In the genomic region with DNA sequence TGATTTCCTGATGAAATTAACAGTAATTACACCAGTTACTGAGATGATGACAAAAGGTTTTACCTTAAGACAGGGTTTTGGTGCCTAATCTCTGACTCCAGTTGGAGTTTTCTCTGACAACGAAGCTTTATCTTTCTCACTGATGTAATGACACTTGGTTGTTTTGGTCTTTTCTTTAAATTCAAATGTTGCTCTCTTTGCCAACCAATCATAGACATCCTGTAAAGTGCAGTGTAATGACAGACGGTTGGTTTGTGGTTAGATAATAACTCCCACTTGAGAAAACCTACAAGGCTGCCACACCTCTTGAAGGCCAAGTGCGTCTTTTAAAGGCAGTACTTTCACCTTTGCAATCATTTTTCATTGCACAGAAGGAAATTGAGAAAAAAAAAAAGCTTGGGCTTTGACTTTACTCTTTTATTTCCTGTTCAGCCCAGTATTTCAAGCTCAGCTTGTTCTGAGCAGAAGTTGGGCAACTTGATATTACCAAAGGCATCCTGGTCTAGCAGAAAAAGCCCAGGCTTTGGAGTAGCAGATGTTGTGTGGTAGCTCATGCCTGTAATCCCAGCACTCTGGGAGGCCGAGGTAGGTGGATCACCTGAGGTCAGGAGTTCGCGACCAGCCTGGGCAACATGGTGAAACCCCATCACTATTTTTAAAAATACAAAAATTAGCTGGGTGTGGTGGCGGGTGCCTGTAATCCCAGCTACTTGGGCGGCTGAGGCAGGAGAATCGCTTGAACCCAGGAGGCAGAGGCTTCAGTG, we compare ENCODE assay signal across 1 cellular context.
A peak's percentile ranks its signal among the peaks of the same experiment; 100 is the strongest.
TF ChIP-seq lines count a peak whose summit lies in the region.

No MANE protein-coding gene starts in this region.

TF ChIP-seq in K562, 482 proteins besides CTCF, POLR2A, EP300 and RAD21 (continues in another document):
- TF ChIP-seq ARID2 (IDR thresholded peaks at IDR 0.05) (0 out of 2 replicates have a peak, but pooled peaks have one; percentile 63), HNRNPH1 (optimal IDR thresholded peaks at IDR 0.05; ENCODE audit: low read depth, low read length) (no peak), SPI1 (IDR thresholded peaks at IDR 0.05; ENCODE audit: borderline replicate concordance, low read depth, low read length) (no peak), ZC3H11A (IDR thresholded peaks at IDR 0.05; ENCODE audit: low read depth, low read length) (no peak), SNRNP70 (optimal IDR thresholded peaks at IDR 0.05; ENCODE audit: low read depth, low read length) (no peak), WHSC1 (IDR thresholded peaks at IDR 0.05; ENCODE audit: low read length) (no peak), CHD2 (IDR thresholded peaks at IDR 0.05; ENCODE audit: low read depth, low read length) (peak; percentile 56; the same call in 1 of the 2 replicates), SP2 (IDR thresholded peaks at IDR 0.05; ENCODE audit: extremely low read depth, low read depth, low read length, poor library complexity, severe bottlenecking) (no peak), MAZ (CRISPR knock-in tag; conservative IDR thresholded peaks at IDR 0.05 in 1 of 2, IDR thresholded peaks at IDR 0.05 in 1 of 2) (peak in 1 of 2 experiments; percentile 53), ZNF3 (CRISPR knock-in tag; IDR thresholded peaks at IDR 0.05) (no peak), TRIM24 (IDR thresholded peaks at IDR 0.05) (peak; percentile 86 to 92), PCBP1 (IDR thresholded peaks at IDR 0.05; ENCODE audit: low read depth, low read length, poor library complexity, severe bottlenecking) (no peak), ZNF79 (CRISPR knock-in tag; IDR thresholded peaks at IDR 0.05; ENCODE audit: low read depth) (peak; percentile 24; the same call in 1 of the 2 replicates), HEY1 (CRISPR knock-in tag; IDR thresholded peaks at IDR 0.05; ENCODE audit: borderline replicate concordance) (0 out of 2 replicates have a peak, but pooled peaks have one; percentile 4), CBX1 (IDR thresholded peaks at IDR 0.05; ENCODE audit: low read depth) (no peak), TEAD2 (tag; IDR thresholded peaks at IDR 0.05) (no peak), TEAD1 (CRISPR knock-in tag; IDR thresholded peaks at IDR 0.05) (peak; percentile 22 to 48; a peak in 1 of 4 replicates), ELF2 (CRISPR knock-in tag; IDR thresholded peaks at IDR 0.05) (peak; percentile 2; the same call in 1 of the 2 replicates), MTF1 (CRISPR knock-in tag; IDR thresholded peaks at IDR 0.05; ENCODE audit: borderline replicate concordance) (no peak; the same call in 1 of the 2 replicates), MCM3 (IDR thresholded peaks at IDR 0.05) (no peak), RFX7 (CRISPR knock-in tag; IDR thresholded peaks at IDR 0.05) (no peak), SMARCC2 (IDR thresholded peaks at IDR 0.05; ENCODE audit: low read depth) (peak; percentile 91), FOXK2 (conservative IDR thresholded peaks at IDR 0.05 in 1 of 2, IDR thresholded peaks at IDR 0.05 in 1 of 2; ENCODE audit: low read depth in 2 of 2) (peak; percentile 94 to 95), TOE1 (IDR thresholded peaks at IDR 0.05; ENCODE audit: borderline replicate concordance) (peak; percentile 91), TOE1 (CRISPR knock-in tag; IDR thresholded peaks at IDR 0.05; ENCODE audit: borderline replicate concordance, low read depth) (no peak), NFIX (CRISPR knock-in tag; IDR thresholded peaks at IDR 0.05; ENCODE audit: low read depth) (no peak), ILK (tag; IDR thresholded peaks at IDR 0.05; ENCODE audit: borderline replicate concordance, low read depth) (no peak), HDGF (IDR thresholded peaks at IDR 0.05) (0 out of 2 replicates have a peak, but pooled peaks have one; percentile 40), TFAM (CRISPR knock-in tag; conservative IDR thresholded peaks at IDR 0.05) (no peak), POU5F1 (IDR thresholded peaks at IDR 0.05; ENCODE audit: borderline replicate concordance, low read depth, low read length, partially characterized antibody) (no peak), RBBP5 (IDR thresholded peaks at IDR 0.05; ENCODE audit: borderline replicate concordance, insufficient read depth, low read length, poor library complexity, severe bottlenecking) (no peak), ZNF184 (CRISPR knock-in tag; IDR thresholded peaks at IDR 0.05) (no peak), EGR1 (conservative IDR thresholded peaks at IDR 0.05) (peak; percentile 79), ATF7 (IDR thresholded peaks at IDR 0.05) (peak; percentile 98), BDP1 (IDR thresholded peaks at IDR 0.05; ENCODE audit: insufficient read depth, insufficient read length) (no peak), TCF7 (IDR thresholded peaks at IDR 0.05; ENCODE audit: borderline replicate concordance) (0 out of 2 replicates have a peak, but pooled peaks have one; percentile 49), RBM17 (IDR thresholded peaks at IDR 0.05; ENCODE audit: borderline replicate concordance, low read depth, low read length) (no peak), OTX1 (CRISPR knock-in tag; IDR thresholded peaks at IDR 0.05) (peak; percentile 86; the same call in 1 of the 2 replicates), PHB2 (IDR thresholded peaks at IDR 0.05; ENCODE audit: low read depth) (peak; percentile 47; the same call in 1 of the 2 replicates), ETV6 (IDR thresholded peaks at IDR 0.05; ENCODE audit: borderline replicate concordance in 1 of 2, low read depth in 2 of 2, low read length in 1 of 2) (no peak; a peak in 1 of 4 replicates), ETV6 (CRISPR knock-in tag; IDR thresholded peaks at IDR 0.05; ENCODE audit: borderline replicate concordance) (no peak)
- TF ChIP-seq, protein P1, sequence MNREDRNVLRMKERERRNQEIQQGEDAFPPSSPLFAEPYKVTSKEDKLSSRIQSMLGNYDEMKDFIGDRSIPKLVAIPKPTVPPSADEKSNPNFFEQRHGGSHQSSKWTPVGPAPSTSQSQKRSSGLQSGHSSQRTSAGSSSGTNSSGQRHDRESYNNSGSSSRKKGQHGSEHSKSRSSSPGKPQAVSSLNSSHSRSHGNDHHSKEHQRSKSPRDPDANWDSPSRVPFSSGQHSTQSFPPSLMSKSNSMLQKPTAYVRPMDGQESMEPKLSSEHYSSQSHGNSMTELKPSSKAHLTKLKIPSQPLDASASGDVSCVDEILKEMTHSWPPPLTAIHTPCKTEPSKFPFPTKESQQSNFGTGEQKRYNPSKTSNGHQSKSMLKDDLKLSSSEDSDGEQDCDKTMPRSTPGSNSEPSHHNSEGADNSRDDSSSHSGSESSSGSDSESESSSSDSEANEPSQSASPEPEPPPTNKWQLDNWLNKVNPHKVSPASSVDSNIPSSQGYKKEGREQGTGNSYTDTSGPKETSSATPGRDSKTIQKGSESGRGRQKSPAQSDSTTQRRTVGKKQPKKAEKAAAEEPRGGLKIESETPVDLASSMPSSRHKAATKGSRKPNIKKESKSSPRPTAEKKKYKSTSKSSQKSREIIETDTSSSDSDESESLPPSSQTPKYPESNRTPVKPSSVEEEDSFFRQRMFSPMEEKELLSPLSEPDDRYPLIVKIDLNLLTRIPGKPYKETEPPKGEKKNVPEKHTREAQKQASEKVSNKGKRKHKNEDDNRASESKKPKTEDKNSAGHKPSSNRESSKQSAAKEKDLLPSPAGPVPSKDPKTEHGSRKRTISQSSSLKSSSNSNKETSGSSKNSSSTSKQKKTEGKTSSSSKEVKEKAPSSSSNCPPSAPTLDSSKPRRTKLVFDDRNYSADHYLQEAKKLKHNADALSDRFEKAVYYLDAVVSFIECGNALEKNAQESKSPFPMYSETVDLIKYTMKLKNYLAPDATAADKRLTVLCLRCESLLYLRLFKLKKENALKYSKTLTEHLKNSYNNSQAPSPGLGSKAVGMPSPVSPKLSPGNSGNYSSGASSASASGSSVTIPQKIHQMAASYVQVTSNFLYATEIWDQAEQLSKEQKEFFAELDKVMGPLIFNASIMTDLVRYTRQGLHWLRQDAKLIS (CRISPR knock-in tag; IDR thresholded peaks at IDR 0.05) = peak; percentile 78
- TF ChIP-seq, protein P2, sequence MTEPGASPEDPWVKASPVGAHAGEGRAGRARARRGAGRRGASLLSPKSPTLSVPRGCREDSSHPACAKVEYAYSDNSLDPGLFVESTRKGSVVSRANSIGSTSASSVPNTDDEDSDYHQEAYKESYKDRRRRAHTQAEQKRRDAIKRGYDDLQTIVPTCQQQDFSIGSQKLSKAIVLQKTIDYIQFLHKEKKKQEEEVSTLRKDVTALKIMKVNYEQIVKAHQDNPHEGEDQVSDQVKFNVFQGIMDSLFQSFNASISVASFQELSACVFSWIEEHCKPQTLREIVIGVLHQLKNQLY (CRISPR knock-in tag; conservative IDR thresholded peaks at IDR 0.05) = peak in 1 of 2 experiments; percentile 50; a peak in 1 of 4 replicates
- TF ChIP-seq, protein P3, sequence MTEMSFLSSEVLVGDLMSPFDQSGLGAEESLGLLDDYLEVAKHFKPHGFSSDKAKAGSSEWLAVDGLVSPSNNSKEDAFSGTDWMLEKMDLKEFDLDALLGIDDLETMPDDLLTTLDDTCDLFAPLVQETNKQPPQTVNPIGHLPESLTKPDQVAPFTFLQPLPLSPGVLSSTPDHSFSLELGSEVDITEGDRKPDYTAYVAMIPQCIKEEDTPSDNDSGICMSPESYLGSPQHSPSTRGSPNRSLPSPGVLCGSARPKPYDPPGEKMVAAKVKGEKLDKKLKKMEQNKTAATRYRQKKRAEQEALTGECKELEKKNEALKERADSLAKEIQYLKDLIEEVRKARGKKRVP (CRISPR knock-in tag; IDR thresholded peaks at IDR 0.05) = peak; percentile 90
- TF ChIP-seq, protein P4, sequence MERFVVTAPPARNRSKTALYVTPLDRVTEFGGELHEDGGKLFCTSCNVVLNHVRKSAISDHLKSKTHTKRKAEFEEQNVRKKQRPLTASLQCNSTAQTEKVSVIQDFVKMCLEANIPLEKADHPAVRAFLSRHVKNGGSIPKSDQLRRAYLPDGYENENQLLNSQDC (CRISPR knock-in tag; IDR thresholded peaks at IDR 0.05) = no peak; the same call in none of the 2 replicates
- TF ChIP-seq, protein P5, sequence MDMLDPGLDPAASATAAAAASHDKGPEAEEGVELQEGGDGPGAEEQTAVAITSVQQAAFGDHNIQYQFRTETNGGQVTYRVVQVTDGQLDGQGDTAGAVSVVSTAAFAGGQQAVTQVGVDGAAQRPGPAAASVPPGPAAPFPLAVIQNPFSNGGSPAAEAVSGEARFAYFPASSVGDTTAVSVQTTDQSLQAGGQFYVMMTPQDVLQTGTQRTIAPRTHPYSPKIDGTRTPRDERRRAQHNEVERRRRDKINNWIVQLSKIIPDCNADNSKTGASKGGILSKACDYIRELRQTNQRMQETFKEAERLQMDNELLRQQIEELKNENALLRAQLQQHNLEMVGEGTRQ (CRISPR knock-in tag; IDR thresholded peaks at IDR 0.05) = no peak
- TF ChIP-seq, protein P6, sequence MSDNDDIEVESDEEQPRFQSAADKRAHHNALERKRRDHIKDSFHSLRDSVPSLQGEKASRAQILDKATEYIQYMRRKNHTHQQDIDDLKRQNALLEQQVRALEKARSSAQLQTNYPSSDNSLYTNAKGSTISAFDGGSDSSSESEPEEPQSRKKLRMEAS (CRISPR knock-in tag; IDR thresholded peaks at IDR 0.05) = no peak
- TF ChIP-seq, protein P7, sequence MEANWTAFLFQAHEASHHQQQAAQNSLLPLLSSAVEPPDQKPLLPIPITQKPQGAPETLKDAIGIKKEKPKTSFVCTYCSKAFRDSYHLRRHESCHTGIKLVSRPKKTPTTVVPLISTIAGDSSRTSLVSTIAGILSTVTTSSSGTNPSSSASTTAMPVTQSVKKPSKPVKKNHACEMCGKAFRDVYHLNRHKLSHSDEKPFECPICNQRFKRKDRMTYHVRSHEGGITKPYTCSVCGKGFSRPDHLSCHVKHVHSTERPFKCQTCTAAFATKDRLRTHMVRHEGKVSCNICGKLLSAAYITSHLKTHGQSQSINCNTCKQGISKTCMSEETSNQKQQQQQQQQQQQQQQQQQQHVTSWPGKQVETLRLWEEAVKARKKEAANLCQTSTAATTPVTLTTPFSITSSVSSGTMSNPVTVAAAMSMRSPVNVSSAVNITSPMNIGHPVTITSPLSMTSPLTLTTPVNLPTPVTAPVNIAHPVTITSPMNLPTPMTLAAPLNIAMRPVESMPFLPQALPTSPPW (CRISPR knock-in tag; IDR thresholded peaks at IDR 0.05) = peak; percentile 44
- TF ChIP-seq, protein P8, sequence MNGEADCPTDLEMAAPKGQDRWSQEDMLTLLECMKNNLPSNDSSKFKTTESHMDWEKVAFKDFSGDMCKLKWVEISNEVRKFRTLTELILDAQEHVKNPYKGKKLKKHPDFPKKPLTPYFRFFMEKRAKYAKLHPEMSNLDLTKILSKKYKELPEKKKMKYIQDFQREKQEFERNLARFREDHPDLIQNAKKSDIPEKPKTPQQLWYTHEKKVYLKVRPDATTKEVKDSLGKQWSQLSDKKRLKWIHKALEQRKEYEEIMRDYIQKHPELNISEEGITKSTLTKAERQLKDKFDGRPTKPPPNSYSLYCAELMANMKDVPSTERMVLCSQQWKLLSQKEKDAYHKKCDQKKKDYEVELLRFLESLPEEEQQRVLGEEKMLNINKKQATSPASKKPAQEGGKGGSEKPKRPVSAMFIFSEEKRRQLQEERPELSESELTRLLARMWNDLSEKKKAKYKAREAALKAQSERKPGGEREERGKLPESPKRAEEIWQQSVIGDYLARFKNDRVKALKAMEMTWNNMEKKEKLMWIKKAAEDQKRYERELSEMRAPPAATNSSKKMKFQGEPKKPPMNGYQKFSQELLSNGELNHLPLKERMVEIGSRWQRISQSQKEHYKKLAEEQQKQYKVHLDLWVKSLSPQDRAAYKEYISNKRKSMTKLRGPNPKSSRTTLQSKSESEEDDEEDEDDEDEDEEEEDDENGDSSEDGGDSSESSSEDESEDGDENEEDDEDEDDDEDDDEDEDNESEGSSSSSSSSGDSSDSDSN (IDR thresholded peaks at IDR 0.05; ENCODE audit: borderline replicate concordance in 1 of 2, low read depth in 2 of 2, low read length in 2 of 2) = 0 out of 4 replicates have a peak, but pooled peaks of 1 of the 2 experiments have one; percentile 23
- TF ChIP-seq, protein P9, sequence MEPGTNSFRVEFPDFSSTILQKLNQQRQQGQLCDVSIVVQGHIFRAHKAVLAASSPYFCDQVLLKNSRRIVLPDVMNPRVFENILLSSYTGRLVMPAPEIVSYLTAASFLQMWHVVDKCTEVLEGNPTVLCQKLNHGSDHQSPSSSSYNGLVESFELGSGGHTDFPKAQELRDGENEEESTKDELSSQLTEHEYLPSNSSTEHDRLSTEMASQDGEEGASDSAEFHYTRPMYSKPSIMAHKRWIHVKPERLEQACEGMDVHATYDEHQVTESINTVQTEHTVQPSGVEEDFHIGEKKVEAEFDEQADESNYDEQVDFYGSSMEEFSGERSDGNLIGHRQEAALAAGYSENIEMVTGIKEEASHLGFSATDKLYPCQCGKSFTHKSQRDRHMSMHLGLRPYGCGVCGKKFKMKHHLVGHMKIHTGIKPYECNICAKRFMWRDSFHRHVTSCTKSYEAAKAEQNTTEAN (CRISPR knock-in tag; IDR thresholded peaks at IDR 0.05) = no peak
- TF ChIP-seq, protein P10, sequence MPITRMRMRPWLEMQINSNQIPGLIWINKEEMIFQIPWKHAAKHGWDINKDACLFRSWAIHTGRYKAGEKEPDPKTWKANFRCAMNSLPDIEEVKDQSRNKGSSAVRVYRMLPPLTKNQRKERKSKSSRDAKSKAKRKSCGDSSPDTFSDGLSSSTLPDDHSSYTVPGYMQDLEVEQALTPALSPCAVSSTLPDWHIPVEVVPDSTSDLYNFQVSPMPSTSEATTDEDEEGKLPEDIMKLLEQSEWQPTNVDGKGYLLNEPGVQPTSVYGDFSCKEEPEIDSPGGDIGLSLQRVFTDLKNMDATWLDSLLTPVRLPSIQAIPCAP (CRISPR knock-in tag; IDR thresholded peaks at IDR 0.05; ENCODE audit: borderline replicate concordance) = no peak
